Comparison of ENCODE assay signal across 11 cellular contexts in the genomic region with DNA sequence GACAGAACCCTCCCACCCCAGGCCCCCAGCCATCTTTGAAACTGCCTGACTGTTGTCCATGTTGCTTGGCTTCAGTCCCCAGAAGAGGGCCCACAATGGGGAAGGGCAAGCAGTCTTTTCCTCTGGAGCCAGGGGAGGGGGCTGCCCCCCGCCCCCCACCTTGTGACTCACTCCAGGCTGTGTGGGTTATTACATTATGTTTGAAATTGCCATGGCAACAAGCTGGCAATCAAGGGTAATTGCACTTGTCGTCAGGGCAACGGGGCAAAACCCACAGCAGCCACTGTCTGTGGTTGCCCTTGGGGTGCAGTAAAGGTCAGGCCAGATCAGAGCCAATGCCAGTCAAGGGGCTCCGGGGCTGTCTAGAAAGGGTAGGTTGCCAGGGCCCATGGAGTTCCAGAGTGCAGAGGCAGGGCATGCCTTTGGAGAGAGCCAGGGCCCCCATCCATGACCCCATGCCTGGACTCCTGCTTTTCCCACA. TPM values are rescaled to one million over a fixed set of nuclear protein-coding genes. Genes with fewer than 3 reads are reported as not detected.
DNase-seq lines count a peak whose midpoint lies in the region; ATAC-seq and TF ChIP-seq lines count a peak whose summit lies in the region.
"Had no signal": no experiment of that assay in that cellular context is flagged by ENCODE, and none has a peak within 500 bp of the region (broad histone marks: within the 10 kb centered on the region; RNA-seq: fewer than 3 reads in every experiment).

No MANE protein-coding gene starts in this region.

- DNase-seq in BE2C = peak; percentile 33
- DNase-seq in CD4-positive, alpha-beta T cell = peak in 5 of 10 experiments; percentile 4 to 37 (median 24)
- DNase-seq in RPMI7951 (ENCODE audit: low read depth) = peak; percentile 38
- DNase-seq in epithelial cell of proximal tubule (ENCODE audit: low read depth) = peak; percentile 10
- DNase-seq in iPS-NIHi7 (ENCODE audit: extremely low spot score) = no peak
- DNase-seq in NCI-H2196 treated with DMSO at 0.1 percent for 48 hours (lab: John Stamatoyannopoulos, UW; ENCODE audit: unreplicated experiment) = no peak
- DNase-seq in COLO668 (lab: John Stamatoyannopoulos, UW; ENCODE audit: unreplicated experiment) = no peak
- no peak for DNase-seq in inferior parietal cortex (ENCODE audit: extremely low spot score)
- DNase-seq: NCI-H1694 treated with DMSO at 0.1 percent for 48 hours had no signal

- TF ChIP-seq CTCF in BE2C (IDR thresholded peaks at IDR 0.05; ENCODE audit: low read depth, low read length) (no peak), epithelial cell of proximal tubule (conservative IDR thresholded peaks at IDR 0.05; ENCODE audit: low read depth, low read length) (no peak)
- no peak for TF ChIP-seq CTCF in CD4-positive, alpha-beta T cell (IDR thresholded peaks at IDR 0.05)

- intact Hi-C loops in CD4-positive, alpha-beta T cell (cut with DNase I, micrococcal nuclease) = loop anchor here in 1 of 2 experiments (5.0 kb wide), 1 partner anchor 39 kb away; no protein-coding TSS in a partner anchor

- CTCF ChIA-PET in CD4-positive, alpha-beta T cell (lab: Charles Lee) = interaction anchor here (1.8 kb wide), 1 partner anchor 34 kb away, joined by 5 read pairs; no protein-coding TSS in a partner anchor

- no peak overlapping the region for H3K27ac Mint-ChIP-seq in CD4-positive, alpha-beta T cell

- no peak overlapping the region for H3K27ac ChIP-seq in CD4-positive, alpha-beta T cell (ENCODE audit: low read depth, low read length)
- H3K27ac ChIP-seq: ascending aorta had no signal

- H3K4me3 Mint-ChIP-seq in CD4-positive, alpha-beta T cell = no peak overlapping the region

- H3K27me3 Mint-ChIP-seq in CD4-positive, alpha-beta T cell = peaks cover 25% of the 10 kb centered on the region

- H3K9me3 Mint-ChIP-seq in CD4-positive, alpha-beta T cell = no peaks in the 10 kb centered on the region

- H3K4me3 ChIP-seq in BE2C (ENCODE audit: low read depth, low read length) (no peak overlapping the region), epithelial cell of proximal tubule (ENCODE audit: low read depth, low read length) (no peak overlapping the region)
- H3K4me3 ChIP-seq: ascending aorta had no signal

- H3K4me1 ChIP-seq in BE2C = peaks cover 16% of the 10 kb centered on the region

- ATAC-seq in CD4-positive, alpha-beta T cell (ENCODE audit: poor library complexity) = peak; percentile 50

- H3K36me3 ChIP-seq in BE2C = no peaks in the 10 kb centered on the region
- H3K36me3 ChIP-seq: ascending aorta had no signal

- no peaks in the 10 kb centered on the region for H3K4me1 Mint-ChIP-seq in CD4-positive, alpha-beta T cell (ENCODE audit: low read depth)

- H3K9me3 ChIP-seq in BE2C = no peaks in the 10 kb centered on the region
- H3K9me3 ChIP-seq in CD4-positive, alpha-beta T cell (ENCODE audit: control insufficient read depth, low read length) = no peaks in the 10 kb centered on the region
- H3K9me3 ChIP-seq: ascending aorta had no signal

- H3K27me3 ChIP-seq in BE2C = no peaks in the 10 kb centered on the region
- peaks cover 28% of the 10 kb centered on the region for H3K27me3 ChIP-seq in CD4-positive, alpha-beta T cell (ENCODE audit: control insufficient read depth, insufficient read depth, low read length)

- POLR2A ChIA-PET in CD4-positive, alpha-beta T cell (lab: Charles Lee) = no interaction called here

- no peaks in the 10 kb centered on the region for H3K36me3 Mint-ChIP-seq in CD4-positive, alpha-beta T cell (ENCODE audit: low read depth)

RNA-seq across cellular contexts. Expression of a gene that starts 3.1 kb away (rescaled TPM):
- polyA plus RNA-seq in BE2C (2012; ENCODE audit: insufficient read depth, insufficient read length, low read depth) = 42.9 TPM
- under 1 TPM in 1 of 2 experiments, not detected in 1; 0.28 TPM for total RNA-seq in CD4-positive, alpha-beta T cell
- not detected in 2 replicates for total RNA-seq in RPMI7951 (2014; rRNA removed; shearing (Covaris generic))
- not detected in 2 replicates for total RNA-seq in epithelial cell of proximal tubule
- total RNA-seq: ascending aorta, mononuclear cell had no signal

RNA-seq across cellular contexts. Expression of a gene that starts 16.5 kb away (rescaled TPM):
- polyA plus RNA-seq in BE2C (2012; ENCODE audit: insufficient read depth, insufficient read length, low read depth) = 7.8 TPM
- total RNA-seq in CD4-positive, alpha-beta T cell = 1 to 10 TPM; 2.4 TPM
- 13.5 and 15.0 TPM in 2 replicates for total RNA-seq in RPMI7951 (2014; rRNA removed; shearing (Covaris generic))
- total RNA-seq in epithelial cell of proximal tubule = 17.1 and 18.9 TPM in 2 replicates
- total RNA-seq: ascending aorta had no signal

RNA-seq across cellular contexts. Expression of a gene that starts 30.8 kb away (rescaled TPM):
- 0.83 TPM for polyA plus RNA-seq in BE2C (2012; ENCODE audit: insufficient read depth, insufficient read length, low read depth)
- total RNA-seq in CD4-positive, alpha-beta T cell = under 1 TPM; 0.55 to 0.89 TPM
- 0.29 and 0.36 TPM in 2 replicates for total RNA-seq in RPMI7951 (2014; rRNA removed; shearing (Covaris generic))
- 5.3 and 5.6 TPM in 2 replicates for total RNA-seq in epithelial cell of proximal tubule
- total RNA-seq: ascending aorta had no signal

RNA-seq across cellular contexts. Expression of a gene that starts 56.8 kb away (rescaled TPM):
- polyA plus RNA-seq in BE2C (2012; ENCODE audit: insufficient read depth, insufficient read length, low read depth) = 40.9 TPM
- 1 to 10 TPM in 1 of 2 experiments, under 1 TPM in 1; 0.85 to 1.3 TPM for total RNA-seq in CD4-positive, alpha-beta T cell
- total RNA-seq in RPMI7951 (2014; rRNA removed; shearing (Covaris generic)) = 12.6 and 16.3 TPM in 2 replicates
- 9.1 and 17.9 TPM in 2 replicates for total RNA-seq in epithelial cell of proximal tubule

RNA-seq across cellular contexts. Expression of a gene that starts 59.1 kb away (rescaled TPM):
- polyA plus RNA-seq in BE2C (2012; ENCODE audit: insufficient read depth, insufficient read length, low read depth) = 8.1 TPM
- total RNA-seq in CD4-positive, alpha-beta T cell = 100 to 1,000 TPM; 208 to 213 TPM
- total RNA-seq in RPMI7951 (2014; rRNA removed; shearing (Covaris generic)) = 22.3 and 27.2 TPM in 2 replicates
- total RNA-seq in epithelial cell of proximal tubule = 2.4 and 12.2 TPM in 2 replicates

Comparison
In these comparisons a context has a peak if more than half of its experiments do, and no peak if none do; other contexts are left out.
1. DNase-seq: peak in BE2C (single experiment), RPMI7951 (single experiment) and epithelial cell of proximal tubule (single experiment); none in iPS-NIHi7 (single experiment), NCI-H2196 treated with DMSO at 0.1 percent for 48 hours (single experiment), COLO668 (single experiment) and inferior parietal cortex (single experiment).